In genomic region chr19:8665468-8666213, GRCh38 we compare ENCODE assay signal across 23 cellular contexts. TPM values are rescaled to one million over a fixed set of nuclear protein-coding genes. Genes with fewer than 3 reads are reported as not detected.
DNase-seq lines count a peak whose midpoint lies in the region; ATAC-seq and TF ChIP-seq lines count a peak whose summit lies in the region.
"Had no signal": no experiment of that assay in that cellular context is flagged by ENCODE, and none has a peak within 500 bp of the region (broad histone marks: within the 10 kb centered on the region; RNA-seq: fewer than 3 reads in every experiment).

No MANE protein-coding gene starts in this region.

- H3K4me1 ChIP-seq in Loucy (ENCODE audit: insufficient read depth, low read length, poor library complexity, severe bottlenecking) (peaks cover 65% of the 10 kb centered on the region), PC-9 (replicated peaks; ENCODE audit: insufficient read depth) (no peaks in the 10 kb centered on the region)

- H3K36me3 ChIP-seq in Loucy (ENCODE audit: insufficient read depth, low read length): no peaks in the 10 kb centered on the region
- no peaks in the 10 kb centered on the region for H3K36me3 ChIP-seq in PC-9 (ENCODE audit: low read depth)

- H3K79me2 ChIP-seq in Loucy (ENCODE audit: insufficient read depth, low read length) (no peaks in the 10 kb centered on the region), PC-9 (ENCODE audit: low read depth) (no peaks in the 10 kb centered on the region)
- H3K79me2 ChIP-seq: hepatocyte had no signal

- intact Hi-C loops in activated T-helper 2 cell treated with anti-CD3 and anti-CD28 coated beads, Interferon-gamma antibody, Interleukin-2, Interleukin-4, amounts not matched to agents 10 μg/mL and 5 μg/mL and 100 μg/mL, durations not matched to agents 14 hours and 24 hours and 36 hours (cut with micrococcal nuclease): no loop called here
- intact Hi-C loops in PC-9 (cut with micrococcal nuclease; ENCODE audit: unreplicated experiment): no loop called here

- TF ChIP-seq CTCF in Loucy (conservative IDR thresholded peaks at IDR 0.05; ENCODE audit: low read length) (no peak), PC-9 (conservative IDR thresholded peaks at IDR 0.05) (no peak)

- DNase-seq in activated naive CD4-positive, alpha-beta T cell treated with anti-CD3 and anti-CD28 coated beads, Interleukin-2, amount 50 U/mL, for 72 hours (ENCODE audit: low spot score in 2 of 2): no peak
- no peak for DNase-seq in activated naive CD4-positive, alpha-beta T cell (lab: John Stamatoyannopoulos, UW)
- no peak for DNase-seq in activated T-helper 2 cell treated with anti-CD3 and anti-CD28 coated beads, Interferon-gamma antibody, Interleukin-2, Interleukin-4, amounts not matched to agents 10 μg/mL and 5 μg/mL and 100 μg/mL, durations not matched to agents 14 hours and 24 hours and 36 hours (ENCODE audit: low spot score)
- DNase-seq in stimulated activated naive CD8-positive, alpha-beta T cell treated with anti-CD3 and anti-CD28 coated beads, Interleukin-15, Interleukin-2, amounts not matched to agents 100 U/mL and 50 U/mL, for 24 hours: peak; percentile 32
- DNase-seq in NCI-H510A treated with DMSO at 0.1 percent for 48 hours (lab: John Stamatoyannopoulos, UW) (no peak), PC-9 (no peak)
- DNase-seq: activated CD8-positive, alpha-beta memory T cell treated with anti-CD3 and anti-CD28 coated beads, Interleukin-2, amount 50 U/mL, for 48 hours; DMS53; erythroblast; foreskin melanocyte; H9; left ventricle myocardium superior; NCI-H1694 treated with DMSO at 0.1 percent for 48 hours; NCI-H69 had no signal

- H3K4me3 Mint-ChIP-seq in activated T-helper 2 cell treated with anti-CD3 and anti-CD28 coated beads, Interferon-gamma antibody, Interleukin-2, Interleukin-4, amounts not matched to agents 10 μg/mL and 5 μg/mL and 100 μg/mL, durations not matched to agents 14 hours and 24 hours and 36 hours (ENCODE audit: low read depth): no peak overlapping the region
- H3K4me3 Mint-ChIP-seq: H9 had no signal

- H3K36me3 Mint-ChIP-seq in activated naive CD4-positive, alpha-beta T cell treated with anti-CD3 and anti-CD28 coated beads, Interleukin-2, amount 50 U/mL, for 72 hours: no peaks in the 10 kb centered on the region
- H3K36me3 Mint-ChIP-seq in activated T-helper 2 cell treated with anti-CD3 and anti-CD28 coated beads, Interferon-gamma antibody, Interleukin-2, Interleukin-4, amounts not matched to agents 10 μg/mL and 5 μg/mL and 100 μg/mL, durations not matched to agents 14 hours and 24 hours and 36 hours (ENCODE audit: low read depth): no peaks in the 10 kb centered on the region
- H3K36me3 Mint-ChIP-seq: activated naive CD4-positive, alpha-beta T cell treated with anti-CD3 and anti-CD28 coated beads, Interleukin-2, amount 50 U/mL, for 24 hours had no signal

- peak; percentile 53 to 72 for ATAC-seq in activated naive CD4-positive, alpha-beta T cell treated with anti-CD3 and anti-CD28 coated beads, Interleukin-2, amount 50 U/mL, for 72 hours
- peak; percentile 75 for ATAC-seq in stimulated activated naive CD8-positive, alpha-beta T cell treated with anti-CD3 and anti-CD28 coated beads, Interleukin-15, Interleukin-2, amounts not matched to agents 100 U/mL and 50 U/mL, for 24 hours
- ATAC-seq in GM21447 (IDR thresholded peaks at IDR 0.05; ENCODE audit: unreplicated experiment): no peak
- ATAC-seq: activated CD4-positive, CD25-positive, alpha-beta regulatory T cell treated with anti-CD3 and anti-CD28 coated beads, Interleukin-2, amount 50 U/mL, for 24 hours; left ventricle myocardium superior; SK-N-SH treated with all-trans-retinoic acid at 6 μM for 48 hours had no signal

- POLR2A ChIA-PET in PC-9 (lab: Charles Lee; ENCODE audit: unreplicated experiment): no interaction called here

- H3K27ac Mint-ChIP-seq in activated naive CD4-positive, alpha-beta T cell treated with anti-CD3 and anti-CD28 coated beads, Interleukin-2, amount 50 U/mL, for 72 hours: no peak overlapping the region
- H3K27ac Mint-ChIP-seq in activated T-helper 2 cell treated with anti-CD3 and anti-CD28 coated beads, Interferon-gamma antibody, Interleukin-2, Interleukin-4, amounts not matched to agents 10 μg/mL and 5 μg/mL and 100 μg/mL, durations not matched to agents 14 hours and 24 hours and 36 hours: peak overlapping the region; percentile 42
- H3K27ac Mint-ChIP-seq: activated naive CD4-positive, alpha-beta T cell treated with anti-CD3 and anti-CD28 coated beads, Interleukin-2, amount 50 U/mL, for 24 hours; H9 had no signal

- peaks cover 0 to 4% of the 10 kb centered on the region in 2 donors for H3K9me3 Mint-ChIP-seq in activated naive CD4-positive, alpha-beta T cell treated with anti-CD3 and anti-CD28 coated beads, Interleukin-2, amount 50 U/mL, for 72 hours
- H3K9me3 Mint-ChIP-seq in activated T-helper 2 cell treated with anti-CD3 and anti-CD28 coated beads, Interferon-gamma antibody, Interleukin-2, Interleukin-4, amounts not matched to agents 10 μg/mL and 5 μg/mL and 100 μg/mL, durations not matched to agents 14 hours and 24 hours and 36 hours: peaks cover 7% of the 10 kb centered on the region
- H3K9me3 Mint-ChIP-seq: activated naive CD4-positive, alpha-beta T cell treated with anti-CD3 and anti-CD28 coated beads, Interleukin-2, amount 50 U/mL, for 24 hours had no signal

- no peaks in the 10 kb centered on the region for H3K9me2 ChIP-seq in Loucy (replicated peaks; ENCODE audit: low read depth, low read length)
- H3K9me2 ChIP-seq in PC-9 (ENCODE audit: insufficient read depth): no peaks in the 10 kb centered on the region

- H2AFZ ChIP-seq in Loucy (ENCODE audit: low read length) (no peak overlapping the region), PC-9 (no peak overlapping the region)
- H2AFZ ChIP-seq: hepatocyte had no signal

- CTCF ChIA-PET in PC-9 (lab: Charles Lee): no interaction called here

- H4K20me1 ChIP-seq in Loucy (ENCODE audit: insufficient read depth, low read length, poor library complexity, severe bottlenecking) (no peaks in the 10 kb centered on the region), PC-9 (ENCODE audit: insufficient read depth) (no peaks in the 10 kb centered on the region)

- no peaks in the 10 kb centered on the region for H3K27me3 ChIP-seq in Loucy (ENCODE audit: insufficient read depth, low read length, poor library complexity, severe bottlenecking)
- peaks cover 57% of the 10 kb centered on the region; the same call in 1 of the 2 replicates for H3K27me3 ChIP-seq in PC-9 (ENCODE audit: insufficient read depth, low read depth)
- H3K27me3 ChIP-seq: hepatocyte had no signal

- H3K4me1 Mint-ChIP-seq in activated T-helper 2 cell treated with anti-CD3 and anti-CD28 coated beads, Interferon-gamma antibody, Interleukin-2, Interleukin-4, amounts not matched to agents 10 μg/mL and 5 μg/mL and 100 μg/mL, durations not matched to agents 14 hours and 24 hours and 36 hours (ENCODE audit: low read depth): peaks cover 42% of the 10 kb centered on the region

- H3K27me3 Mint-ChIP-seq in activated T-helper 2 cell treated with anti-CD3 and anti-CD28 coated beads, Interferon-gamma antibody, Interleukin-2, Interleukin-4, amounts not matched to agents 10 μg/mL and 5 μg/mL and 100 μg/mL, durations not matched to agents 14 hours and 24 hours and 36 hours (ENCODE audit: low read depth): no peaks in the 10 kb centered on the region
- H3K27me3 Mint-ChIP-seq: activated naive CD4-positive, alpha-beta T cell treated with anti-CD3 and anti-CD28 coated beads, Interleukin-2, amount 50 U/mL, for 24 hours had no signal

- H3K4me2 ChIP-seq in Loucy (ENCODE audit: low read depth, low read length, poor library complexity, severe bottlenecking): peak overlapping the region; percentile 49
- H3K4me2 ChIP-seq in PC-9: no peak overlapping the region
- H3K4me2 ChIP-seq: hepatocyte had no signal

- no TSS peak for BruUV-seq in PC-9 (replicated peaks; lab: Mats Ljungman, UMichigan)

- H3K9ac ChIP-seq in Loucy (ENCODE audit: low read depth, low read length, poor library complexity, severe bottlenecking): peak overlapping the region; percentile 31

- H3K9me3 ChIP-seq in Loucy (ENCODE audit: insufficient read depth, low read depth, low read length) (no peaks in the 10 kb centered on the region), PC-9 (ENCODE audit: insufficient read depth, low read depth) (no peaks in the 10 kb centered on the region)

- H3K4me3 ChIP-seq in Loucy (ENCODE audit: low read length, poor library complexity, severe bottlenecking) (no peak overlapping the region), PC-9 (no peak overlapping the region)
- H3K4me3 ChIP-seq: hepatocyte had no signal

- H3F3A ChIP-seq in Loucy (ENCODE audit: low read depth) (peaks cover 4% of the 10 kb centered on the region), PC-9 (ENCODE audit: insufficient read depth, low read depth) (no peaks in the 10 kb centered on the region)

- no peak overlapping the region for H3K27ac ChIP-seq in PC-9
- H3K27ac ChIP-seq: hepatocyte had no signal

RNA-seq across cellular contexts. Expression of gene ACTL9, which starts 33.0 kb away (rescaled TPM):
- not detected for total RNA-seq in activated naive CD4-positive, alpha-beta T cell treated with anti-CD3 and anti-CD28 coated beads, Interleukin-2, amount 50 U/mL, for 72 hours
- total RNA-seq in activated T-helper 2 cell treated with anti-CD3 and anti-CD28 coated beads, Interferon-gamma antibody, Interleukin-2, Interleukin-4, amounts not matched to agents 10 μg/mL and 5 μg/mL and 100 μg/mL, durations not matched to agents 14 hours and 24 hours and 36 hours: not detected in 2 replicates
- not detected in 2 replicates for total RNA-seq in PC-9 (2021)
- total RNA-seq: chondrocyte, H9, hepatocyte, left ventricle myocardium superior, mononuclear cell, posterior vena cava had no signal

RNA-seq across cellular contexts. Expression of gene NFILZ, which starts 35.2 kb away (rescaled TPM):
- total RNA-seq in activated naive CD4-positive, alpha-beta T cell treated with anti-CD3 and anti-CD28 coated beads, Interleukin-2, amount 50 U/mL, for 72 hours: not detected
- total RNA-seq in activated T-helper 2 cell treated with anti-CD3 and anti-CD28 coated beads, Interferon-gamma antibody, Interleukin-2, Interleukin-4, amounts not matched to agents 10 μg/mL and 5 μg/mL and 100 μg/mL, durations not matched to agents 14 hours and 24 hours and 36 hours: not detected in 2 replicates
- not detected in 2 replicates for total RNA-seq in PC-9 (2021)
- total RNA-seq: chondrocyte, H9, hepatocyte, left ventricle myocardium superior, mononuclear cell, posterior vena cava had no signal

RNA-seq across cellular contexts. Expression of gene ADAMTS10, which starts 55.1 kb away (rescaled TPM):
- 10 to 100 TPM in 1 of 2 donors, 1 to 10 TPM in 1; 5.1 to 11.3 TPM for total RNA-seq in activated naive CD4-positive, alpha-beta T cell treated with anti-CD3 and anti-CD28 coated beads, Interleukin-2, amount 50 U/mL, for 72 hours
- total RNA-seq in activated T-helper 2 cell treated with anti-CD3 and anti-CD28 coated beads, Interferon-gamma antibody, Interleukin-2, Interleukin-4, amounts not matched to agents 10 μg/mL and 5 μg/mL and 100 μg/mL, durations not matched to agents 14 hours and 24 hours and 36 hours: 0.71 and 0.80 TPM in 2 replicates
- 0.60 TPM in 1 of 2 replicates, not detected in the other for total RNA-seq in PC-9 (2021)

RNA-seq across cellular contexts. Expression of gene OR2Z1, which starts 55.8 kb away (rescaled TPM):
- not detected for total RNA-seq in activated naive CD4-positive, alpha-beta T cell treated with anti-CD3 and anti-CD28 coated beads, Interleukin-2, amount 50 U/mL, for 72 hours
- total RNA-seq in activated T-helper 2 cell treated with anti-CD3 and anti-CD28 coated beads, Interferon-gamma antibody, Interleukin-2, Interleukin-4, amounts not matched to agents 10 μg/mL and 5 μg/mL and 100 μg/mL, durations not matched to agents 14 hours and 24 hours and 36 hours: not detected in 2 replicates
- total RNA-seq in PC-9 (2021): not detected in 2 replicates
- total RNA-seq: chondrocyte, H9, hepatocyte, left ventricle myocardium superior, mononuclear cell, posterior vena cava had no signal
